ENCODE assay signal across 14 cellular contexts in the genomic region with DNA sequence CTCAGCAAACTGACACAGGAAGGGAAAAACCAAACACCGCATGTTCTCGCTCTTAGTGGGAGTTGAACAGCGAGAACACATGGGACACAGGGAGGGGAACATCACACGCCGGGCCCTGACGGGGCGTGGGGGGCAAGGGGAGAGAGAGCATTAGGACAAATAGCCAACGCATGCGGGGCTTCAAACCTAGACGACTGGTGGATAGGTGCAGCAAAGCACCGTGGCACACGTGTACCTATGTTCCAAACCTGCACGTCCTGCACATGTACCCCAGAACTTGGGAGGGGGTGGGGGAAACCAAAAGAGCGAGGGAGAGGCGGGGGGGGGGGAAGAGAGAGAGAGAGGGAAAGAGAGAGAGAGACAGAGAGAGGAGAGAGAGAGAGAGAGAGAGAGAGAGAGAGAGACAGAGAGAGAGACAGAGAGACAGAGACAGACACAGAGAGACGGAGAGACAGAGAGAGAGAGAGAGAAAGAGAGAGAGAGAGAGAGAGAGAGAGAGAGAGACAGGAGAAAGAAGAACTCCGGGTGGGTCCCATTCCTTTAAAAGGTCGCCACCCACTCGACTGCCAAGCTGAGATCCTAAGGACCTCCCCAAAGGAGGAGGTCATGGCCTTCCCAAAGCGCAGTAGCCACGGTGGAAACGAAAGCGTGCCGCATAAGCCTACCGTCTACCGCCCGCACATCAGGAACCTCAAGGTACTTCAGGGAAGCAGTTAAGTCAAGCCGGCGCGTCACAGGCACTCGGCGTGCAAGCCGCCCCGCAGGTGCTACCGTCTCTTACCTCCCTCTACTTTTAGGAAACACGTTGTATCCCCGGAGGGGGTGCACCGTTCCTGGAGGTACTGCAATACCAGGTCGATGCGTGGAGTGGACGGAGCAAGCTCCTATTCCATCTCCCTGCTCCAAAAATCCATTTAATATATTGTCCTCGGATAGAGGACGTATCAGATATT. TPM values are rescaled to one million over a fixed set of nuclear protein-coding genes. Genes with fewer than 3 reads are reported as not detected.
DNase-seq lines count a peak whose midpoint lies in the region; ATAC-seq and TF ChIP-seq lines count a peak whose summit lies in the region.
"Not testable (repeated sequence)": the region's sequence is repeated elsewhere in the genome, so short reads cannot be mapped to it uniquely, and the experiment has no call there.
"Had no signal": no experiment of that assay in that cellular context is flagged by ENCODE, and none has a peak within 500 bp of the region (broad histone marks: within the 10 kb centered on the region; RNA-seq: fewer than 3 reads in every experiment).

No MANE protein-coding gene starts in this region.

- not testable (repeated sequence) for H3K27me3 ChIP-seq in DND-41 (ENCODE audit: insufficient read depth, low read length, poor library complexity); gastrocnemius medialis

- TF ChIP-seq CTCF in DND-41 (IDR thresholded peaks at IDR 0.05; ENCODE audit: borderline replicate concordance, extremely low read depth, low read length, poor library complexity, severe bottlenecking); activated CD8-positive, alpha-beta T cell treated with anti-CD3 and anti-CD28 coated beads for 36 hours (IDR thresholded peaks at IDR 0.05); gastrocnemius medialis (IDR thresholded peaks at IDR 0.05 in 4 of 5, conservative IDR thresholded peaks at IDR 0.05 in 1 of 5): not testable (repeated sequence)

- not testable (repeated sequence) for H2AFZ ChIP-seq in DND-41 (ENCODE audit: low read depth, low read length)

- POLR2A ChIA-PET in activated CD8-positive, alpha-beta T cell treated with anti-CD3 and anti-CD28 coated beads for 36 hours (lab: Charles Lee): not testable (repeated sequence)

- not testable (repeated sequence) for H3K9ac ChIP-seq in DND-41 (ENCODE audit: low read depth, low read length)

- not testable (repeated sequence) for TF ChIP-seq POLR2A in gastrocnemius medialis (IDR thresholded peaks at IDR 0.05)

- H3K9me3 ChIP-seq in DND-41 (ENCODE audit: insufficient read depth, low read length, severe bottlenecking); gastrocnemius medialis: not testable (repeated sequence)

- CTCF ChIA-PET in activated CD8-positive, alpha-beta T cell treated with anti-CD3 and anti-CD28 coated beads for 36 hours (lab: Charles Lee): not testable (repeated sequence)

- not testable (repeated sequence) for H3K79me2 ChIP-seq in DND-41 (ENCODE audit: insufficient read depth, low read length)

- in situ Hi-C loops in gastrocnemius medialis (cut with MboI; ENCODE audit: low sequenced_read_pairs in 4 of 4): not testable (repeated sequence)

- H3K4me3 Mint-ChIP-seq in activated CD8-positive, alpha-beta T cell treated with anti-CD3 and anti-CD28 coated beads for 36 hours; effector memory CD8-positive, alpha-beta T cell; naive B cell: not testable (repeated sequence)

- H3K36me3 ChIP-seq in DND-41 (ENCODE audit: insufficient read depth, low read length); gastrocnemius medialis: not testable (repeated sequence)

- intact Hi-C loops in activated CD8-positive, alpha-beta T cell treated with anti-CD3 and anti-CD28 coated beads for 36 hours (cut with micrococcal nuclease); gastrocnemius medialis (cut with DNase I; ENCODE audit: low total_unique reads): not testable (repeated sequence)

- not testable (repeated sequence) for H3K4me1 Mint-ChIP-seq in activated CD8-positive, alpha-beta T cell treated with anti-CD3 and anti-CD28 coated beads for 36 hours (ENCODE audit: low read depth); effector memory CD8-positive, alpha-beta T cell (ENCODE audit: low read depth in 2 of 2); naive B cell

- H3K27ac ChIP-seq in DND-41 (ENCODE audit: low read length); gastrocnemius medialis: not testable (repeated sequence)

- not testable (repeated sequence) for H3K9me3 Mint-ChIP-seq in activated CD8-positive, alpha-beta T cell treated with anti-CD3 and anti-CD28 coated beads for 36 hours; activated naive CD4-positive, alpha-beta T cell treated with anti-CD3 and anti-CD28 coated beads, Interleukin-2, amount 50 U/mL, for 72 hours; effector memory CD8-positive, alpha-beta T cell; naive B cell

- H3K27me3 Mint-ChIP-seq in activated CD8-positive, alpha-beta T cell treated with anti-CD3 and anti-CD28 coated beads for 36 hours; effector memory CD8-positive, alpha-beta T cell; naive B cell: not testable (repeated sequence)

- not testable (repeated sequence) for H3K4me1 ChIP-seq in DND-41 (ENCODE audit: insufficient read depth, low read length); gastrocnemius medialis

- not testable (repeated sequence) for H3K27ac Mint-ChIP-seq in activated CD8-positive, alpha-beta T cell treated with anti-CD3 and anti-CD28 coated beads for 36 hours; activated naive CD4-positive, alpha-beta T cell treated with anti-CD3 and anti-CD28 coated beads, Interleukin-2, amount 50 U/mL, for 72 hours; effector memory CD8-positive, alpha-beta T cell; naive B cell

- H3K4me3 ChIP-seq in DND-41 (ENCODE audit: low read depth in 1 of 2, low read length in 2 of 2); gastrocnemius medialis: not testable (repeated sequence)

- H4K20me1 ChIP-seq in DND-41 (ENCODE audit: insufficient read depth, low read length): not testable (repeated sequence)

- not testable (repeated sequence) for DNase-seq in DND-41; activated CD8-positive, alpha-beta T cell treated with anti-CD3 and anti-CD28 coated beads for 36 hours; activated naive CD4-positive, alpha-beta T cell treated with anti-CD3 and anti-CD28 coated beads, Interleukin-2, amount 50 U/mL, for 72 hours (ENCODE audit: low spot score in 2 of 2); effector memory CD8-positive, alpha-beta T cell; naive B cell; gastrocnemius medialis

- H3K36me3 Mint-ChIP-seq in activated CD8-positive, alpha-beta T cell treated with anti-CD3 and anti-CD28 coated beads for 36 hours (ENCODE audit: low read depth); activated naive CD4-positive, alpha-beta T cell treated with anti-CD3 and anti-CD28 coated beads, Interleukin-2, amount 50 U/mL, for 72 hours; effector memory CD8-positive, alpha-beta T cell (ENCODE audit: insufficient read depth); naive B cell: not testable (repeated sequence)

- H3K4me2 ChIP-seq in DND-41 (ENCODE audit: insufficient read depth, low read length): not testable (repeated sequence)

- peak; percentile 49; the same call in 2 of the 3 replicates for ATAC-seq in DND-41 (ENCODE audit: insufficient read depth, low read depth)
- peak; percentile 40; the same call in 2 of the 3 replicates for ATAC-seq in SK-N-SH treated with all-trans-retinoic acid at 6 μM for 48 hours
- ATAC-seq in activated CD8-positive, alpha-beta T cell treated with anti-CD3 and anti-CD28 coated beads for 36 hours: peak; percentile 68
- peak; percentile 70 to 77 for ATAC-seq in activated naive CD4-positive, alpha-beta T cell treated with anti-CD3 and anti-CD28 coated beads, Interleukin-2, amount 50 U/mL, for 72 hours
- peak; percentile 27 for ATAC-seq in effector memory CD8-positive, alpha-beta T cell (replicated peaks)
- peak; percentile 73 to 74 for ATAC-seq in naive B cell (ENCODE audit: low read depth in 2 of 2)
- ATAC-seq in gastrocnemius medialis: peak; percentile 14 to 65

RNA-seq across cellular contexts. Expression of gene RNU2-1, which starts 37.1 kb away (rescaled TPM):
- 1,000 to 10,000 TPM; 3,772 to 4,070 TPM for total RNA-seq in activated CD8-positive, alpha-beta T cell treated with anti-CD3 and anti-CD28 coated beads for 36 hours
- 1,000 to 10,000 TPM; 5,470 to 5,569 TPM for total RNA-seq in activated naive CD4-positive, alpha-beta T cell treated with anti-CD3 and anti-CD28 coated beads, Interleukin-2, amount 50 U/mL, for 72 hours
- not detected for polyA plus RNA-seq in naive B cell (ENCODE audit: low read depth in 6 of 6)
- not detected for total RNA-seq in gastrocnemius medialis
- total RNA-seq: IMR-90, PC-3, RPMI7951 had no signal
- polyA plus RNA-seq: BJ, H1, IMR-90 had no signal

RNA-seq across cellular contexts. Expression of gene CCDC200, which starts 42.4 kb away (rescaled TPM):
- total RNA-seq in activated CD8-positive, alpha-beta T cell treated with anti-CD3 and anti-CD28 coated beads for 36 hours: not detected
- total RNA-seq in activated naive CD4-positive, alpha-beta T cell treated with anti-CD3 and anti-CD28 coated beads, Interleukin-2, amount 50 U/mL, for 72 hours: under 1 TPM in 1 of 2 donors, not detected in 1; 0.48 TPM
- 1 to 10 TPM in 2 of 6 donors, under 1 TPM in 2, not detected in 2; 0.45 to 8.1 (median 0.96) TPM for polyA plus RNA-seq in naive B cell (ENCODE audit: low read depth in 6 of 6)
- not detected for total RNA-seq in gastrocnemius medialis
- total RNA-seq: Calu3, H1, IMR-90, PC-3, Right ventricle myocardium superior, RPMI7951 had no signal
- polyA plus RNA-seq: BJ, IMR-90 had no signal

RNA-seq across cellular contexts. Expression of gene TMEM106A, which starts 59.2 kb away (rescaled TPM):
- total RNA-seq in activated CD8-positive, alpha-beta T cell treated with anti-CD3 and anti-CD28 coated beads for 36 hours: 1 to 10 TPM; 9.2 to 9.8 TPM
- total RNA-seq in activated naive CD4-positive, alpha-beta T cell treated with anti-CD3 and anti-CD28 coated beads, Interleukin-2, amount 50 U/mL, for 72 hours: 10 to 100 TPM; 11.9 to 17.0 TPM
- polyA plus RNA-seq in naive B cell (ENCODE audit: low read depth in 6 of 6): 10 to 100 TPM in 4 of 6 donors, 1 to 10 TPM in 2; 9.1 to 18.2 (median 12.0) TPM
- 1 to 10 TPM in 3 of 4 donors, under 1 TPM in 1; 0.32 to 5.6 (median 2.5) TPM for total RNA-seq in gastrocnemius medialis
- total RNA-seq: PC-3 had no signal

Comparison
In these comparisons a context has a peak if more than half of its experiments do, and no peak if none do; other contexts are left out.
1. RNA of gene RNU2-1, which starts 37.1 kb away (total RNA-seq): 5,470 to 5,569 TPM in activated naive CD4-positive, alpha-beta T cell treated with anti-CD3 and anti-CD28 coated beads, Interleukin-2, amount 50 U/mL, for 72 hours and 3,772 to 4,070 TPM in activated CD8-positive, alpha-beta T cell treated with anti-CD3 and anti-CD28 coated beads for 36 hours; not detected in gastrocnemius medialis; every median in the first group is over 1,000 times any median in the second.
2. Peak in every context shown above with its lines, with median percentiles within 50 percentile points of each other: ATAC-seq.